ENCODE assay signal across 8 cellular contexts in the genomic region with DNA sequence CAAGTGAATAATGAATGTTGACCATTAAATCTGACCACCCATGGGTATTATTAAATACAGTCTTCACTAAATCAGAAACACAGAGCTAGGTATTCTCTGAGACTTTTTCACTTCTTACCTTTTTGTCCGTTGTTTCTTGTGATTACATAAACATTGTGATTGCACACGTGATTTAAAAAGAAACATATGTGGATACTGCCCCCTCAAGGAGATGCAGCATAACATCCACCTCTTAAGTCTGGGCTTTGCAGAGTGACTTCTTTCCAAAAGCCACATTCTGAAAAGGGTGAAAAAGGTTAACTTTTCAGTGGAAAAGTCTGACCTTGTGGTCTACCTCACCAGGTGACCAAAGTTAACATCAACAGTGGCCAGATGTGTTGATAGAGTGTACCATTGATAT.
DNase-seq lines count a peak whose midpoint lies in the region; ATAC-seq, FAIRE-seq and TF ChIP-seq lines count a peak whose summit lies in the region.

No MANE protein-coding gene starts in this region.

- H2AK9ac ChIP-seq in IMR-90 (replicated peaks; ENCODE audit: low read depth, low read length, poor library complexity): no peak overlapping the region

- ATAC-seq in IMR-90 (ENCODE audit: low read depth) (peak; percentile 40; the same call in 1 of the 2 replicates), left lobe of liver (no peak), GM21381 (IDR thresholded peaks at IDR 0.05; ENCODE audit: unreplicated experiment) (no peak)

- peaks cover 9% of the 10 kb centered on the region for H3K27me3 Mint-ChIP-seq in Caco-2 (ENCODE audit: insufficient read depth, unreplicated experiment)

- H3K9me1 ChIP-seq in IMR-90 (ENCODE audit: insufficient read depth, low read length): no peaks in the 10 kb centered on the region

- BruUV-seq in Caco-2 (replicated peaks; lab: Mats Ljungman, UMichigan) (no TSS peak), IMR-90 (replicated peaks; lab: Mats Ljungman, UMichigan) (no TSS peak)

- H3K36me3 ChIP-seq in Caco-2 (ENCODE audit: control insufficient read depth, insufficient read depth, low read length) (no peaks in the 10 kb centered on the region), IMR-90 (ENCODE audit: control insufficient read depth, insufficient read depth, low read length) (no peaks in the 10 kb centered on the region)

- H4K20me1 ChIP-seq in IMR-90 (ENCODE audit: insufficient read depth, low read length): no peaks in the 10 kb centered on the region

- dilution Hi-C loops in IMR-90 (cut with HindIII; ENCODE audit: low sequenced_read_pairs, unreplicated experiment): no loop called here

- H3K9me3 ChIP-seq in Caco-2 (no peaks in the 10 kb centered on the region), IMR-90 (ENCODE audit: control insufficient read depth, insufficient read depth, low read length) (no peaks in the 10 kb centered on the region)

- in situ Hi-C loops in IMR-90 (cut with MboI; ENCODE audit: low sequenced_read_pairs): no loop called here

- H2BK15ac ChIP-seq in IMR-90 (ENCODE audit: low read depth, low read length): no peak overlapping the region

- CTCF ChIA-PET in Caco-2 (lab: Charles Lee): no interaction called here
- CTCF ChIA-PET in IMR-90 (lab: Yijun Ruan, JAX): interaction anchor here (0.8 kb wide), 1 partner anchor 58 kb away, joined by 3 read pairs; no protein-coding TSS in a partner anchor

- POLR2A ChIA-PET in Caco-2 (lab: Charles Lee) (interaction anchor here (0.6 kb wide), 1 partner anchor 287 kb away, joined by 3 read pairs; no protein-coding TSS in a partner anchor), IMR-90 (lab: Charles Lee; ENCODE audit: unreplicated experiment) (no interaction called here)

- no peaks in the 10 kb centered on the region for H3K4me1 ChIP-seq in Caco-2
- no peaks in the 10 kb centered on the region for H3K4me1 ChIP-seq in IMR-90 (ENCODE audit: control insufficient read depth, insufficient read depth, low read length)

- H3K9ac ChIP-seq in IMR-90 (ENCODE audit: low read depth, low read length): no peak overlapping the region

- no peak overlapping the region for H4K5ac ChIP-seq in IMR-90 (ENCODE audit: low read depth, low read length)

- peak; percentile 28 to 42 for TF ChIP-seq CTCF in Caco-2 (IDR thresholded peaks at IDR 0.05; ENCODE audit: insufficient read depth in 1 of 2, low read depth in 1 of 2, low read length in 1 of 2, severe bottlenecking in 1 of 2, unreplicated experiment in 1 of 2)
- TF ChIP-seq CTCF in IMR-90 (conservative IDR thresholded peaks at IDR 0.05; ENCODE audit: low read depth, low read length): peak; percentile 51

- no peak for TF ChIP-seq POLR2A in IMR-90 (IDR thresholded peaks at IDR 0.05; ENCODE audit: low read depth, low read length)

- H3K4me1 Mint-ChIP-seq in Caco-2 (ENCODE audit: low read depth, unreplicated experiment): no peaks in the 10 kb centered on the region

- H4K91ac ChIP-seq in IMR-90 (ENCODE audit: insufficient read depth, low read depth, low read length): no peak overlapping the region

- H2BK120ac ChIP-seq in IMR-90 (ENCODE audit: low read depth, low read length): no peak overlapping the region

- no peak overlapping the region for H2BK5ac ChIP-seq in IMR-90 (ENCODE audit: low read depth, low read length, poor library complexity, severe bottlenecking)

- H3K23ac ChIP-seq in IMR-90 (ENCODE audit: low read depth, low read length): no peak overlapping the region

- DNase-seq in Caco-2 (peak in 1 of 2 experiments; percentile 29), IMR-90 (peak; percentile 54), amniotic epithelial cell (ENCODE audit: low read depth) (peak; percentile 70), left kidney (ENCODE audit: low read depth, low spot score) (peak; percentile 26), urothelium cell line (ENCODE audit: low spot score) (no peak), left lobe of liver (ENCODE audit: low spot score) (no peak), NCI-H526 treated with DMSO at 0.1 percent for 48 hours (lab: John Stamatoyannopoulos, UW) (no peak)

- no peak overlapping the region for H3K18ac ChIP-seq in IMR-90 (ENCODE audit: low read depth, low read length)

- H3K9me3 Mint-ChIP-seq in Caco-2 (ENCODE audit: unreplicated experiment): no peaks in the 10 kb centered on the region

- no peaks in the 10 kb centered on the region for H3K79me1 ChIP-seq in IMR-90 (ENCODE audit: low read depth in 1 of 2, low read length in 2 of 2)

- H3K56ac ChIP-seq in IMR-90 (ENCODE audit: extremely low read depth, insufficient read depth, low read length): no peak overlapping the region

- H2AFZ ChIP-seq in IMR-90 (replicated peaks; ENCODE audit: low read length, poor library complexity): no peak overlapping the region

- no peaks in the 10 kb centered on the region for H3K36me3 Mint-ChIP-seq in Caco-2 (ENCODE audit: insufficient read depth, unreplicated experiment)

- peak overlapping the region in 1 of 2 experiments; percentile 59; a peak in 1 of 4 replicates for H4K8ac ChIP-seq in IMR-90 (ENCODE audit: low read depth in 2 of 2, low read length in 2 of 2)

- no peak overlapping the region for H3K4me3 Mint-ChIP-seq in Caco-2 (ENCODE audit: unreplicated experiment)

- no peak for FAIRE-seq in urothelium cell line (lab: Jason Lieb, UNC)

- H2AK5ac ChIP-seq in IMR-90 (ENCODE audit: low read depth, low read length): no peak overlapping the region

- H3K14ac ChIP-seq in IMR-90 (replicated peaks; ENCODE audit: low read depth, low read length): no peak overlapping the region

- H3K4ac ChIP-seq in IMR-90 (ENCODE audit: low read depth, low read length): no peak overlapping the region

- TF ChIP-seq RAD21 in IMR-90 (IDR thresholded peaks at IDR 0.05; ENCODE audit: low read length): peak; percentile 62

- no peaks in the 10 kb centered on the region; the same call in 1 of the 2 replicates for H3K27me3 ChIP-seq in Caco-2 (replicated peaks; ENCODE audit: control insufficient read depth, insufficient read depth, low read length)
- H3K27me3 ChIP-seq in IMR-90 (ENCODE audit: control insufficient read depth, insufficient read depth, low read length): no peaks in the 10 kb centered on the region

- 0 out of 2 replicates have a peak overlapping the region, but pooled peaks have one; percentile 55 for H2BK20ac ChIP-seq in IMR-90 (ENCODE audit: low read depth, low read length)

- WGBS in IMR-90 (ENCODE audit: extremely low coverage in 2 of 2, insufficient read length in 1 of 2), 2 experiments: no CpG with 5 or more reads among the region's 2 CpGs

- H3K27ac Mint-ChIP-seq in Caco-2 (ENCODE audit: unreplicated experiment): no peak overlapping the region

- intact Hi-C loops in Caco-2 (cut with micrococcal nuclease; ENCODE audit: unreplicated experiment) (loop anchor here (10.0 kb wide), 1 partner anchor 1229 kb away; no protein-coding TSS in a partner anchor), IMR-90 (cut with micrococcal nuclease) (no loop called here)

- no peak overlapping the region for H3K27ac ChIP-seq in IMR-90 (ENCODE audit: insufficient read depth, low read length)

- H3K4me3 ChIP-seq in Caco-2 (ENCODE audit: low read depth, low read length): no peak overlapping the region
- no peak overlapping the region for H3K4me3 ChIP-seq in IMR-90 (ENCODE audit: insufficient read depth, low read depth, low read length)

- no peak overlapping the region for H3K4me2 ChIP-seq in IMR-90 (ENCODE audit: low read depth, low read length)

TF ChIP-seq in IMR-90, 13 proteins besides CTCF, POLR2A, EP300 and RAD21:
- TF ChIP-seq SMC3 (IDR thresholded peaks at IDR 0.05; ENCODE audit: low read depth, low read length) (peak; percentile 38; the same call in 1 of the 2 replicates), FOS (IDR thresholded peaks at IDR 0.05; ENCODE audit: low read depth, low read length) (no peak), MXI1 (IDR thresholded peaks at IDR 0.05; ENCODE audit: borderline replicate concordance, low read depth, low read length) (no peak)
- TF ChIP-seq, protein P1, sequence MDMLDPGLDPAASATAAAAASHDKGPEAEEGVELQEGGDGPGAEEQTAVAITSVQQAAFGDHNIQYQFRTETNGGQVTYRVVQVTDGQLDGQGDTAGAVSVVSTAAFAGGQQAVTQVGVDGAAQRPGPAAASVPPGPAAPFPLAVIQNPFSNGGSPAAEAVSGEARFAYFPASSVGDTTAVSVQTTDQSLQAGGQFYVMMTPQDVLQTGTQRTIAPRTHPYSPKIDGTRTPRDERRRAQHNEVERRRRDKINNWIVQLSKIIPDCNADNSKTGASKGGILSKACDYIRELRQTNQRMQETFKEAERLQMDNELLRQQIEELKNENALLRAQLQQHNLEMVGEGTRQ (IDR thresholded peaks at IDR 0.05; ENCODE audit: low read depth, low read length): peak; percentile 74

Comparison
In these comparisons a context has a peak if more than half of its experiments do, and no peak if none do; other contexts are left out.
1. DNase-seq: peak in IMR-90 (single experiment), amniotic epithelial cell (single experiment) and left kidney (single experiment); none in urothelium cell line (single experiment), left lobe of liver (single experiment) and NCI-H526 treated with DMSO at 0.1 percent for 48 hours (single experiment).